16 cellular contexts compared by ENCODE assay signal in the genomic region with DNA sequence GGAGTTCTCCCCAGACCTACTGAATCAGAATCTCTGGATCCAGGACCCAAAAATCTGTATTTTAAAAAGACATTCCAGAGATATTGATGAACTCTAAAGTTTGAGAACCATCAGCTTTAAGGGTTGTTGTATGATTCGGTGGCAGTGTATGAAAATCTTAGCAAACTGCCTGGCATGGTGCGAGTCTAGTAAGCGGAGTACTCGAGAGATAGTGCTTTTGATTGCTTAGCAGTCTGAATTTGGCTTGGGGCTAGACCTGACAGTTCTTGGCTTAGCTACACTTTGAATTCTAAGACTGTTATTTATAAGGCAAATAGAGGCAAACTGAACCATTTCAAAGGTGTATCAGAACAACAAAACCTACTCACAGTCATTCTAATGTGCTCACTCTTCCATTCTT.
DNase-seq lines count a peak whose midpoint lies in the region; ATAC-seq and TF ChIP-seq lines count a peak whose summit lies in the region.
"Had no signal": no experiment of that assay in that cellular context is flagged by ENCODE, and none has a peak within 500 bp of the region (broad histone marks: within the 10 kb centered on the region; RNA-seq: fewer than 3 reads in every experiment).

No MANE protein-coding gene starts in this region.

- intact Hi-C loops in Right ventricle myocardium inferior (cut with DNase I) (no loop called here), cardiac septum (cut with DNase I) (no loop called here), esophagus muscularis mucosa (cut with DNase I) (no loop called here)

- no peaks in the 10 kb centered on the region for H3K27me3 Mint-ChIP-seq in osteocyte (ENCODE audit: unreplicated experiment)

- H3K36me3 Mint-ChIP-seq in osteocyte (ENCODE audit: unreplicated experiment) = peaks cover 25% of the 10 kb centered on the region

- no peak for DNase-seq in Right ventricle myocardium inferior (ENCODE audit: missing footprints)
- no peak for DNase-seq in cardiac septum (ENCODE audit: low spot score)
- DNase-seq in esophagus muscularis mucosa (ENCODE audit: extremely low spot score) = no peak
- DNase-seq in osteocyte (ENCODE audit: extremely low spot score, unreplicated experiment) = no peak
- DNase-seq in NCI-H128 (lab: John Stamatoyannopoulos, UW; ENCODE audit: unreplicated experiment) = no peak
- DNase-seq in NOMO-1 treated with dmso at 0.1 percent for 144 hours (lab: John Stamatoyannopoulos, UW; ENCODE audit: unreplicated experiment) = no peak
- DNase-seq in SHP77 treated with DMSO at 0.1 percent for 48 hours (lab: John Stamatoyannopoulos, UW) = no peak
- DNase-seq: 8988T; AML-193; Caco-2; CD8-positive, alpha-beta memory T cell; DMS53; GF-D8 had no signal

- peak overlapping the region; percentile 5 to 50 (median 17) for H3K27ac ChIP-seq in esophagus muscularis mucosa (replicated peaks in 1 of 4)
- H3K27ac ChIP-seq: BLaER1, HL-60 had no signal

- no peak overlapping the region for H3K4me3 Mint-ChIP-seq in osteocyte (ENCODE audit: unreplicated experiment)
- H3K4me3 Mint-ChIP-seq: CD8-positive, alpha-beta memory T cell had no signal

- peaks cover 24 to 81% (median 72%) of the 10 kb centered on the region in 4 donors for H3K4me1 ChIP-seq in esophagus muscularis mucosa
- H3K4me1 ChIP-seq: Caco-2 had no signal

- no peaks in the 10 kb centered on the region for H3K9me3 Mint-ChIP-seq in osteocyte (ENCODE audit: unreplicated experiment)

- H3K27ac Mint-ChIP-seq in osteocyte (ENCODE audit: unreplicated experiment) = peak overlapping the region; percentile 29

- no peaks in the 10 kb centered on the region for H3K27me3 ChIP-seq in esophagus muscularis mucosa
- H3K27me3 ChIP-seq: BLaER1 had no signal

- no peaks in the 10 kb centered on the region for H3K9me3 ChIP-seq in esophagus muscularis mucosa
- H3K9me3 ChIP-seq: BLaER1, Caco-2 had no signal

- TF ChIP-seq EP300 in esophagus muscularis mucosa (IDR thresholded peaks at IDR 0.05) = no peak

- WGBS in esophagus muscularis mucosa = 54% methylated on average over 4 of the region's 4 CpGs

- peak; percentile 64 for ATAC-seq in Right ventricle myocardium inferior
- ATAC-seq: HCT116 had no signal

- peaks cover 0 to 20% (median 8%) of the 10 kb centered on the region in 4 donors for H3K36me3 ChIP-seq in esophagus muscularis mucosa

- TF ChIP-seq POLR2A in esophagus muscularis mucosa (IDR thresholded peaks at IDR 0.05; ENCODE audit: low read depth) = no peak

- H3K4me1 Mint-ChIP-seq in osteocyte (ENCODE audit: unreplicated experiment) = peaks cover 51% of the 10 kb centered on the region

- no peak overlapping the region for H3K4me3 ChIP-seq in esophagus muscularis mucosa
- H3K4me3 ChIP-seq: BLaER1 had no signal

- no peak for TF ChIP-seq CTCF in esophagus muscularis mucosa (IDR thresholded peaks at IDR 0.05)
- no peak for TF ChIP-seq CTCF in osteocyte (IDR thresholded peaks at IDR 0.05)
